In the genomic region with DNA sequence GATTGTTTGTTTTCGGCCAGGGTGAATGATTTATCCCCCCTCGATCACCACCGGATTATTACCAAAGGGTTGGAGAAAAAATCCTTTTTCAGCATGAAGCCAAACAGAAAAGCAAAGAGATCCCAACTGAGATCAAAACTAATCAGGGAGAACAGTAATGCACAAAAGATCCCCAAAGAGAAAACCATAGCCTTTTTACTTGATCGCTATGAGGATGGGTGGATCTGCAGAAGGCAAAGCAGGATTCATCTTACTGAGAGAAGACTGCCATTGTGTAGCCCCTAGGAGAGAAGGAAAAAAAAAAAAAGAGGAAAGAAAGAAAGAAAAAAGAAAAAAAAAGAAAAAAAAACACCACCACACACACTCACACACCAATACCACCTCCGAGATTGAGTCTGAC, we compare ENCODE assay signal across 9 cellular contexts. TPM values are rescaled to one million over a fixed set of nuclear protein-coding genes. Genes with fewer than 3 reads are reported as not detected.
DNase-seq lines count a peak whose midpoint lies in the region; ATAC-seq and TF ChIP-seq lines count a peak whose summit lies in the region.
"Had no signal": no experiment of that assay in that cellular context is flagged by ENCODE, and none has a peak within 500 bp of the region (broad histone marks: within the 10 kb centered on the region; RNA-seq: fewer than 3 reads in every experiment).

A gene (minus strand): TSS at position 294 of the 400 bp plus-strand sequence.

- H3K36me3 ChIP-seq in colonic mucosa (no peaks in the 10 kb centered on the region), mucosa of stomach (ENCODE audit: control insufficient read depth, insufficient read depth, low read length) (no peaks in the 10 kb centered on the region), upper lobe of right lung (no peaks in the 10 kb centered on the region)

- no peak for ATAC-seq in activated naive CD4-positive, alpha-beta T cell treated with anti-CD3 and anti-CD28 coated beads, Interleukin-2, amount 50 U/mL, for 72 hours
- ATAC-seq in upper lobe of right lung (no peak), HG02981 (IDR thresholded peaks at IDR 0.05; ENCODE audit: unreplicated experiment) (no peak)

- H3K4me3 ChIP-seq in colonic mucosa (peak within 1 kb of the TSS; percentile 38), mucosa of stomach (ENCODE audit: low read length) (peak within 1 kb of the TSS; percentile 11), upper lobe of right lung (peak within 1 kb of the TSS; percentile 55)

- H3K4me1 Mint-ChIP-seq in activated naive CD4-positive, alpha-beta T cell treated with anti-CD3 and anti-CD28 coated beads for 36 hours (ENCODE audit: low read depth), result peaks cover 24% of the 10 kb centered on the region

- no peak for DNase-seq in activated naive CD4-positive, alpha-beta T cell treated with anti-CD3 and anti-CD28 coated beads for 36 hours
- DNase-seq in activated naive CD4-positive, alpha-beta T cell treated with anti-CD3 and anti-CD28 coated beads, Interleukin-2, amount 50 U/mL, for 72 hours (ENCODE audit: low spot score in 2 of 2), result no peak
- no peak for DNase-seq in colonic mucosa
- no peak for DNase-seq in upper lobe of right lung
- no peak for DNase-seq in GM13977 (ENCODE audit: low spot score)
- DNase-seq in RKO (ENCODE audit: low spot score), result no peak

- H3K36me3 Mint-ChIP-seq in activated naive CD4-positive, alpha-beta T cell treated with anti-CD3 and anti-CD28 coated beads for 36 hours (ENCODE audit: low read depth), result no peaks in the 10 kb centered on the region
- H3K36me3 Mint-ChIP-seq in activated naive CD4-positive, alpha-beta T cell treated with anti-CD3 and anti-CD28 coated beads, Interleukin-2, amount 50 U/mL, for 72 hours, result peaks cover 0 to 11% of the 10 kb centered on the region in 2 donors

- H3K27ac ChIP-seq in colonic mucosa (no peak within 1 kb of the TSS), upper lobe of right lung (no peak within 1 kb of the TSS)

- H3K27me3 Mint-ChIP-seq in activated naive CD4-positive, alpha-beta T cell treated with anti-CD3 and anti-CD28 coated beads for 36 hours (ENCODE audit: low read depth), result peaks cover 46% of the 10 kb centered on the region

- H3K4me3 Mint-ChIP-seq in activated naive CD4-positive, alpha-beta T cell treated with anti-CD3 and anti-CD28 coated beads for 36 hours, result peak within 1 kb of the TSS; percentile 64

- intact Hi-C loops in activated naive CD4-positive, alpha-beta T cell treated with anti-CD3 and anti-CD28 coated beads for 36 hours (cut with micrococcal nuclease), result loop anchor here (1.0 to 5.0 kb wide), 2 partner anchors 7 to 156 kb away; no protein-coding TSS in a partner anchor
- intact Hi-C loops in colonic mucosa (cut with DNase I), result no loop called here
- intact Hi-C loops in upper lobe of right lung (cut with DNase I), result no loop called here

- no peak within 1 kb of the TSS for H3K27ac Mint-ChIP-seq in activated naive CD4-positive, alpha-beta T cell treated with anti-CD3 and anti-CD28 coated beads for 36 hours
- peak within 1 kb of the TSS in 1 of 2 donors; percentile 81 for H3K27ac Mint-ChIP-seq in activated naive CD4-positive, alpha-beta T cell treated with anti-CD3 and anti-CD28 coated beads, Interleukin-2, amount 50 U/mL, for 72 hours
- H3K27ac Mint-ChIP-seq: CD14-positive monocyte had no signal

- TF ChIP-seq CTCF in colonic mucosa (IDR thresholded peaks at IDR 0.05) (no peak), upper lobe of right lung (IDR thresholded peaks at IDR 0.05) (no peak), GM13977 (IDR thresholded peaks at IDR 0.05; ENCODE audit: extremely low read depth, insufficient read depth, missing control alignments) (no peak)

- in situ Hi-C loops in GM13977 (cut with MboI; ENCODE audit: low pct_unique_long_range_greater_than_20kb, low sequenced_read_pairs, unreplicated experiment), result no loop called here

- H3K27me3 ChIP-seq in colonic mucosa, result peaks cover 19% of the 10 kb centered on the region
- peaks cover 33% of the 10 kb centered on the region for H3K27me3 ChIP-seq in mucosa of stomach (ENCODE audit: control insufficient read depth, insufficient read depth, low read length)
- H3K27me3 ChIP-seq in upper lobe of right lung, result peaks cover 18% of the 10 kb centered on the region

- H3K9me3 ChIP-seq in colonic mucosa (no peaks in the 10 kb centered on the region), mucosa of stomach (ENCODE audit: control insufficient read depth, low read length) (no peaks in the 10 kb centered on the region), upper lobe of right lung (no peaks in the 10 kb centered on the region)

- peaks cover 3% of the 10 kb centered on the region for H3K4me1 ChIP-seq in colonic mucosa
- no peaks in the 10 kb centered on the region for H3K4me1 ChIP-seq in mucosa of stomach (ENCODE audit: control insufficient read depth, insufficient read depth, low read length)
- H3K4me1 ChIP-seq in upper lobe of right lung, result peaks cover 5% of the 10 kb centered on the region

- H3K9me3 Mint-ChIP-seq in activated naive CD4-positive, alpha-beta T cell treated with anti-CD3 and anti-CD28 coated beads for 36 hours, result no peaks in the 10 kb centered on the region
- no peaks in the 10 kb centered on the region for H3K9me3 Mint-ChIP-seq in activated naive CD4-positive, alpha-beta T cell treated with anti-CD3 and anti-CD28 coated beads, Interleukin-2, amount 50 U/mL, for 72 hours

- H3K9ac ChIP-seq in colonic mucosa (ENCODE audit: low read depth in 2 of 2, low read length in 2 of 2) (no peak within 1 kb of the TSS), mucosa of stomach (ENCODE audit: low read length) (no peak within 1 kb of the TSS)

- CTCF ChIA-PET in activated naive CD4-positive, alpha-beta T cell treated with anti-CD3 and anti-CD28 coated beads for 36 hours (lab: Charles Lee), result no interaction called here

RNA-seq across cellular contexts. Expression of the gene that starts here (rescaled TPM):
- total RNA-seq in activated naive CD4-positive, alpha-beta T cell treated with anti-CD3 and anti-CD28 coated beads for 36 hours, result not detected
- not detected for total RNA-seq in activated naive CD4-positive, alpha-beta T cell treated with anti-CD3 and anti-CD28 coated beads, Interleukin-2, amount 50 U/mL, for 72 hours
- under 1 TPM; 0.62 to 0.85 TPM for total RNA-seq in colonic mucosa
- 2.0 TPM for total RNA-seq in upper lobe of right lung
